ENCODE assay signal across 1 cellular context in genomic region chr2:75025216-75025615, GRCh38.
TF ChIP-seq lines count a peak whose summit lies in the region.

No MANE protein-coding gene starts in this region.

TF ChIP-seq in IMR-90, 13 proteins besides CTCF, POLR2A, EP300 and RAD21 (continued from another document):
- TF ChIP-seq USF2 (IDR thresholded peaks at IDR 0.05; ENCODE audit: low read depth, low read length) (no peak), RCOR1 (IDR thresholded peaks at IDR 0.05; ENCODE audit: insufficient replicate concordance, low read length) (no peak), BHLHE40 (IDR thresholded peaks at IDR 0.05; ENCODE audit: low read depth, low read length) (no peak)
